ENCODE assay signal across 19 cellular contexts in genomic region chr11:100817620-100818019, GRCh38.
"Had no signal": no experiment of that assay in that cellular context is flagged by ENCODE, and none has a peak within 500 bp of the region (broad histone marks: within the 10 kb centered on the region; RNA-seq: fewer than 3 reads in every experiment).

No MANE protein-coding gene starts in this region.

- H3K4me2 ChIP-seq: hepatocyte, neural progenitor cell had no signal

- H3K36me3 Mint-ChIP-seq: activated naive CD8-positive, alpha-beta T cell treated with anti-CD3 and anti-CD28 coated beads for 36 hours; neural progenitor cell had no signal

- H3K4me3 Mint-ChIP-seq: activated B cell treated with CpG ODN at 0.5 μM for 24 hours; activated CD8-positive, alpha-beta T cell treated with anti-CD3 and anti-CD28 coated beads for 36 hours; activated naive CD8-positive, alpha-beta T cell treated with anti-CD3 and anti-CD28 coated beads for 36 hours; activated T-cell treated with anti-CD3 and anti-CD28 coated beads, Interleukin-2, amount 50 U/mL, for 72 hours; effector memory CD8-positive, alpha-beta T cell; naive B cell; neural progenitor cell; T-helper 2 cell treated with Interferon-gamma antibody and Interleukin-4, amounts not matched to agents 5 μg/mL and 100 μg/mL, for 36 hours had no signal

- H3K27me3 ChIP-seq: hepatocyte, neural progenitor cell, ovary had no signal

- H3K4me3 ChIP-seq: hepatocyte, neural progenitor cell, ovary, thoracic aorta had no signal

- H3K27me3 Mint-ChIP-seq: activated B cell treated with CpG ODN at 0.5 μM for 24 hours; activated CD8-positive, alpha-beta T cell treated with anti-CD3 and anti-CD28 coated beads for 36 hours; activated naive CD8-positive, alpha-beta T cell treated with anti-CD3 and anti-CD28 coated beads for 36 hours; effector memory CD8-positive, alpha-beta T cell had no signal

- H3K27ac ChIP-seq: hepatocyte, neural progenitor cell, ovary, thoracic aorta had no signal

- H3K9ac ChIP-seq: neural progenitor cell had no signal

- H3K9me3 ChIP-seq: ovary, thoracic aorta had no signal

- H3K4me1 Mint-ChIP-seq: activated B cell treated with CpG ODN at 0.5 μM for 24 hours; activated naive CD8-positive, alpha-beta T cell treated with anti-CD3 and anti-CD28 coated beads for 36 hours had no signal

- H2AFZ ChIP-seq: hepatocyte, neural progenitor cell had no signal

- H3K27ac Mint-ChIP-seq: activated B cell treated with CpG ODN at 0.5 μM for 24 hours; activated CD8-positive, alpha-beta T cell treated with anti-CD3 and anti-CD28 coated beads for 36 hours; activated naive CD8-positive, alpha-beta T cell treated with anti-CD3 and anti-CD28 coated beads for 36 hours; activated T-cell treated with anti-CD3 and anti-CD28 coated beads, Interleukin-2, amount 50 U/mL, for 72 hours; effector memory CD8-positive, alpha-beta T cell; naive B cell; neural progenitor cell; T-helper 2 cell treated with Interferon-gamma antibody and Interleukin-4, amounts not matched to agents 5 μg/mL and 100 μg/mL, for 36 hours had no signal

- ATAC-seq: activated CD8-positive, alpha-beta T cell treated with anti-CD3 and anti-CD28 coated beads for 36 hours; activated T-cell treated with anti-CD3 and anti-CD28 coated beads, Interleukin-2, amount 50 U/mL, for 72 hours; effector memory CD8-positive, alpha-beta T cell; left lobe of liver had no signal

- H3K9me3 Mint-ChIP-seq: neural progenitor cell had no signal

- H3K36me3 ChIP-seq: neural progenitor cell, ovary, thoracic aorta had no signal

- DNase-seq: activated B cell treated with CpG ODN at 0.5 μM for 24 hours; activated CD4-positive, alpha-beta T cell treated with anti-CD3 and anti-CD28 coated beads for 48 hours; activated CD8-positive, alpha-beta T cell treated with anti-CD3 and anti-CD28 coated beads for 36 hours; activated gamma-delta T cell treated with Interleukin-2 at 50 U/mL for 16 hours; activated naive CD8-positive, alpha-beta T cell treated with anti-CD3 and anti-CD28 coated beads for 36 hours; activated T-cell treated with anti-CD3 and anti-CD28 coated beads, Interleukin-2, amount 50 U/mL, for 72 hours; cerebellar nuclear complex; dermis blood vessel endothelial cell; effector memory CD8-positive, alpha-beta T cell; erythroblast; naive B cell; ovary; stimulated activated CD4-positive, alpha-beta T cell treated with anti-CD3 and anti-CD28 coated beads, Interleukin-12 subunit alpha, Interleukin-12 subunit beta, amount 100 ng/mL, for 4 hours; stimulated activated CD4-positive, alpha-beta T cell treated with anti-CD3 and anti-CD28 coated beads, Interleukin-2, amount 100 ng/mL, for 24 hours had no signal
